In the genomic region with DNA sequence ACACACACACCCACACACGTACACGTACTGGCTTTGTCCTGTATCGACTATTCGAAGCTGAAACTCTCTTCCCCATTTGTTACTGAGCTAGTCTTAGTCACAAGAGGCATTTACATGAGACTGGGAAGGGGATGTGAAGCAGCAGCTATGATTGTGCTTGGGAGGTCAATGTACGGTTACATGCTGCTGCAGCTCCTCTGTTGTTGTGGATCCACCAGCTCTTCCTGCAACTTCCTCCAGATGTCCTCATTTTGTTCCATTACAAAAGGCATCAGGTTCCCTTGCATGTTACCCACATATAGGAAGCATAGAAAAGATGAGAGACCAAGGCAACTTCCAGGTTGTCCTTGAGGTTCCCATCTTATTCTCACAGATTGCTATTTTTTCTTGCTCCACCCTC, we compare ENCODE assay signal across 19 cellular contexts.
DNase-seq lines count a peak whose midpoint lies in the region; ATAC-seq and TF ChIP-seq lines count a peak whose summit lies in the region.
"Had no signal": no experiment of that assay in that cellular context is flagged by ENCODE, and none has a peak within 500 bp of the region (broad histone marks: within the 10 kb centered on the region; RNA-seq: fewer than 3 reads in every experiment).

No MANE protein-coding gene starts in this region.

- peak; percentile 10 for DNase-seq in NCI-H345 (lab: John Stamatoyannopoulos, UW)
- no peak for DNase-seq in NCI-H345 treated with DMSO at 0.1 percent for 48 hours (lab: John Stamatoyannopoulos, UW; ENCODE audit: unreplicated experiment)
- DNase-seq in fibroblast of mammary gland (ENCODE audit: low read depth): peak; percentile 6
- peak; percentile 24 for DNase-seq in neural progenitor cell (ENCODE audit: low spot score)
- DNase-seq: 8988T; activated CD4-positive, alpha-beta memory T cell treated with anti-CD3 and anti-CD28 coated beads, Interleukin-2, amount 10 ng/mL, durations not matched to agents 7 days and 5 days; amniotic stem cell; GDM1; NCI-H1092; nucleus accumbens; stimulated activated naive CD8-positive, alpha-beta T cell treated with anti-CD3 and anti-CD28 coated beads, Interleukin-15, Interleukin-2, amounts not matched to agents 100 U/mL and 50 U/mL, for 24 hours had no signal

- H3K27me3 Mint-ChIP-seq in neural progenitor cell (ENCODE audit: insufficient read depth, low read depth): peaks cover 6% of the 10 kb centered on the region
- H3K27me3 Mint-ChIP-seq: activated CD4-positive, alpha-beta memory T cell treated with anti-CD3 and anti-CD28 coated beads, Interleukin-2, amount 10 ng/mL, durations not matched to agents 7 days and 5 days; activated T-helper 17 cell treated with anti-CD3 and anti-CD28 coated beads, Interleukin-2, amount 50 U/mL, for 72 hours; CD4-positive, alpha-beta memory T cell; dendritic cell treated with granulocyte-macrophage colony-stimulating factor and Interleukin-4, amounts not matched to agents 40 ng/mL and 50 ng/mL, for 4 days had no signal

- TF ChIP-seq CTCF in OCI-LY3 (IDR thresholded peaks at IDR 0.05; ENCODE audit: low read depth, low read length): 0 out of 2 replicates have a peak, but pooled peaks have one; percentile 14
- no peak for TF ChIP-seq CTCF in fibroblast of mammary gland (conservative IDR thresholded peaks at IDR 0.05; ENCODE audit: control insufficient read depth, insufficient read depth, low read depth, low read length)
- peak; percentile 31 for TF ChIP-seq CTCF in neural progenitor cell (IDR thresholded peaks at IDR 0.05)
- TF ChIP-seq CTCF in gastroesophageal sphincter (IDR thresholded peaks at IDR 0.05): no peak

- no peak overlapping the region for H2AFZ ChIP-seq in OCI-LY3 (ENCODE audit: low read depth, low read length)
- H2AFZ ChIP-seq in neural progenitor cell (replicated peaks): peak overlapping the region; percentile 66

- no peak for ATAC-seq in HG02852 (IDR thresholded peaks at IDR 0.05; ENCODE audit: unreplicated experiment)
- ATAC-seq in GM18520 (IDR thresholded peaks at IDR 0.05; ENCODE audit: unreplicated experiment): no peak
- no peak for ATAC-seq in gastroesophageal sphincter
- ATAC-seq: activated T-helper 17 cell treated with anti-CD3 and anti-CD28 coated beads, Interleukin-2, amount 50 U/mL, for 72 hours; stimulated activated naive CD8-positive, alpha-beta T cell treated with anti-CD3 and anti-CD28 coated beads, Interleukin-15, Interleukin-2, amounts not matched to agents 100 U/mL and 50 U/mL, for 24 hours had no signal

- H3K9ac ChIP-seq in OCI-LY3 (ENCODE audit: low read length) (peak overlapping the region; percentile 20; the same call in 1 of the 2 replicates), neural progenitor cell (no peak overlapping the region)

- H3K4me3 Mint-ChIP-seq in neural progenitor cell: no peak overlapping the region
- H3K4me3 Mint-ChIP-seq: activated CD4-positive, alpha-beta memory T cell treated with anti-CD3 and anti-CD28 coated beads, Interleukin-2, amount 10 ng/mL, durations not matched to agents 7 days and 5 days; activated T-helper 17 cell treated with anti-CD3 and anti-CD28 coated beads, Interleukin-2, amount 50 U/mL, for 72 hours; CD4-positive, alpha-beta memory T cell; dendritic cell treated with granulocyte-macrophage colony-stimulating factor and Interleukin-4, amounts not matched to agents 40 ng/mL and 50 ng/mL, for 4 days had no signal

- H3K27me3 ChIP-seq in OCI-LY3 (ENCODE audit: low read depth, low read length): no peaks in the 10 kb centered on the region
- H3K27me3 ChIP-seq in neural progenitor cell: no peaks in the 10 kb centered on the region
- H3K27me3 ChIP-seq in gastroesophageal sphincter: no peaks in the 10 kb centered on the region

- no peaks in the 10 kb centered on the region for H3K36me3 ChIP-seq in OCI-LY3 (replicated peaks; ENCODE audit: low read depth, low read length)
- H3K36me3 ChIP-seq in neural progenitor cell: no peaks in the 10 kb centered on the region
- no peaks in the 10 kb centered on the region for H3K36me3 ChIP-seq in gastroesophageal sphincter

- H3K36me3 Mint-ChIP-seq in neural progenitor cell: no peaks in the 10 kb centered on the region
- H3K36me3 Mint-ChIP-seq: CD4-positive, alpha-beta memory T cell had no signal

- no peak overlapping the region for H3K27ac Mint-ChIP-seq in neural progenitor cell
- H3K27ac Mint-ChIP-seq: activated CD4-positive, alpha-beta memory T cell treated with anti-CD3 and anti-CD28 coated beads, Interleukin-2, amount 10 ng/mL, durations not matched to agents 7 days and 5 days; activated T-helper 17 cell treated with anti-CD3 and anti-CD28 coated beads, Interleukin-2, amount 50 U/mL, for 72 hours; CD4-positive, alpha-beta memory T cell; dendritic cell treated with granulocyte-macrophage colony-stimulating factor and Interleukin-4, amounts not matched to agents 40 ng/mL and 50 ng/mL, for 4 days had no signal

- H3K79me2 ChIP-seq in OCI-LY3 (ENCODE audit: low read length) (no peaks in the 10 kb centered on the region), neural progenitor cell (ENCODE audit: low read depth) (no peaks in the 10 kb centered on the region)

- H3K27ac ChIP-seq in OCI-LY3 (ENCODE audit: low read length) (peak overlapping the region; percentile 86), neural progenitor cell (no peak overlapping the region), gastroesophageal sphincter (no peak overlapping the region)
- H3K27ac ChIP-seq: skin epidermis had no signal

- no peak for TF ChIP-seq POLR2A in gastroesophageal sphincter (IDR thresholded peaks at IDR 0.05)

- H3K9me3 ChIP-seq in OCI-LY3 (ENCODE audit: insufficient read depth, low read length) (no peaks in the 10 kb centered on the region), neural progenitor cell (ENCODE audit: low read depth) (no peaks in the 10 kb centered on the region), gastroesophageal sphincter (peaks cover 0 to 3% (median 0%) of the 10 kb centered on the region in 3 donors)

- H3K4me1 ChIP-seq in OCI-LY3 (ENCODE audit: low read length): peaks cover 35% of the 10 kb centered on the region
- no peaks in the 10 kb centered on the region for H3K4me1 ChIP-seq in neural progenitor cell
- no peaks in the 10 kb centered on the region for H3K4me1 ChIP-seq in gastroesophageal sphincter

- H3K4me2 ChIP-seq in OCI-LY3 (ENCODE audit: low read length) (peak overlapping the region; percentile 65), neural progenitor cell (no peak overlapping the region)

- no peaks in the 10 kb centered on the region for H4K20me1 ChIP-seq in OCI-LY3 (ENCODE audit: insufficient read depth, low read length)
- no peaks in the 10 kb centered on the region for H4K20me1 ChIP-seq in neural progenitor cell (ENCODE audit: low read depth)

- H3K4me3 ChIP-seq in OCI-LY3 (ENCODE audit: low read length): peak overlapping the region; percentile 38
- no peak overlapping the region for H3K4me3 ChIP-seq in fibroblast of mammary gland (ENCODE audit: control insufficient read depth, low read depth, low read length)
- H3K4me3 ChIP-seq in neural progenitor cell: no peak overlapping the region
- no peak overlapping the region for H3K4me3 ChIP-seq in gastroesophageal sphincter
- H3K4me3 ChIP-seq: skin epidermis had no signal

- no peaks in the 10 kb centered on the region for H3F3A ChIP-seq in neural progenitor cell (ENCODE audit: low read depth)

- WGBS in gastroesophageal sphincter (ENCODE audit: low coverage in 1 of 2), 2 donors: 73% methylated on average over 5 of the region's 5 CpGs

- no peak for TF ChIP-seq EP300 in gastroesophageal sphincter (IDR thresholded peaks at IDR 0.05)

- H3K9me3 Mint-ChIP-seq in neural progenitor cell: peaks cover 5% of the 10 kb centered on the region

- no peaks in the 10 kb centered on the region for H3K4me1 Mint-ChIP-seq in neural progenitor cell
- H3K4me1 Mint-ChIP-seq: activated CD4-positive, alpha-beta memory T cell treated with anti-CD3 and anti-CD28 coated beads, Interleukin-2, amount 10 ng/mL, durations not matched to agents 7 days and 5 days; activated T-helper 17 cell treated with anti-CD3 and anti-CD28 coated beads, Interleukin-2, amount 50 U/mL, for 72 hours; CD4-positive, alpha-beta memory T cell had no signal

Comparison
In these comparisons a context has a peak if more than half of its experiments do, and no peak if none do; other contexts are left out.
1. CTCF ChIP-seq: peak in OCI-LY3 (single experiment) and neural progenitor cell (single experiment); none in fibroblast of mammary gland (single experiment) and gastroesophageal sphincter (0 of 4).